ENCODE assay signal across 19 cellular contexts in genomic region chr9:30913331-30913730, GRCh38.
DNase-seq lines count a peak whose midpoint lies in the region; ATAC-seq and TF ChIP-seq lines count a peak whose summit lies in the region.
"Had no signal": no experiment of that assay in that cellular context is flagged by ENCODE, and none has a peak within 500 bp of the region (broad histone marks: within the 10 kb centered on the region; RNA-seq: fewer than 3 reads in every experiment).

No MANE protein-coding gene starts in this region.

- H3K4me3 Mint-ChIP-seq in glutamatergic neuron (ENCODE audit: unreplicated experiment): no peak overlapping the region
- H3K4me3 Mint-ChIP-seq: CD8-positive, alpha-beta memory T cell; IgD-negative memory B cell had no signal

- no peaks in the 10 kb centered on the region for H3K27me3 Mint-ChIP-seq in glutamatergic neuron (ENCODE audit: unreplicated experiment)
- H3K27me3 Mint-ChIP-seq: CD8-positive, alpha-beta memory T cell; IgD-negative memory B cell had no signal

- peak overlapping the region; percentile 14 for H3K27ac Mint-ChIP-seq in glutamatergic neuron (ENCODE audit: unreplicated experiment)
- H3K27ac Mint-ChIP-seq: CD8-positive, alpha-beta memory T cell; IgD-negative memory B cell had no signal

- H3K36me3 Mint-ChIP-seq in glutamatergic neuron (ENCODE audit: unreplicated experiment): no peaks in the 10 kb centered on the region
- H3K36me3 Mint-ChIP-seq: CD8-positive, alpha-beta memory T cell had no signal

- DNase-seq in H7 (peak; percentile 0), NCI-H146 treated with DMSO at 0.1 percent for 48 hours (lab: John Stamatoyannopoulos, UW; ENCODE audit: unreplicated experiment) (peak; percentile 58), glutamatergic neuron (peak; percentile 17), iPS-NIHi7 (ENCODE audit: extremely low spot score) (peak; percentile 38), activated T-cell treated with anti-CD3 and anti-CD28 coated beads for 4 hours (no peak)
- DNase-seq in activated CD8-positive, alpha-beta memory T cell treated with anti-CD3 and anti-CD28 coated beads for 24 hours: no peak
- DNase-seq: ACHN; C1 segment of cervical spinal cord; CD8-positive, alpha-beta memory T cell; DMS53; EL; Karpas-422; NCI-H1048; NCI-H1436; NCI-H2029 treated with DMSO at 0.1 percent for 48 hours; NCI-H510A; PC-9 had no signal

- no peak for TF ChIP-seq CTCF in glutamatergic neuron (IDR thresholded peaks at IDR 0.05; ENCODE audit: partially characterized antibody, unreplicated experiment)

- no peaks in the 10 kb centered on the region for H3K36me3 ChIP-seq in H7 (replicated peaks; ENCODE audit: control insufficient read depth, insufficient read depth, low read length)

- peaks cover 2% of the 10 kb centered on the region for H3K9me3 Mint-ChIP-seq in glutamatergic neuron (ENCODE audit: unreplicated experiment)
- H3K9me3 Mint-ChIP-seq: CD8-positive, alpha-beta memory T cell had no signal

- peaks cover 9% of the 10 kb centered on the region for H3K4me1 Mint-ChIP-seq in glutamatergic neuron (ENCODE audit: low read depth, unreplicated experiment)
- H3K4me1 Mint-ChIP-seq: CD8-positive, alpha-beta memory T cell; IgD-negative memory B cell had no signal

- no peak for ATAC-seq in GM21529 (IDR thresholded peaks at IDR 0.05; ENCODE audit: unreplicated experiment)

- peaks cover 23% of the 10 kb centered on the region for H3K27me3 ChIP-seq in H7 (ENCODE audit: control insufficient read depth, insufficient read depth, low read length)

- H3K4me3 ChIP-seq in H7 (ENCODE audit: insufficient read depth, low read depth, low read length): no peak overlapping the region
- H3K4me3 ChIP-seq: PC-9 had no signal

Comparison
In these comparisons a context has a peak if more than half of its experiments do, and no peak if none do; other contexts are left out.
1. DNase-seq: peak in H7 (single experiment), NCI-H146 treated with DMSO at 0.1 percent for 48 hours (single experiment), glutamatergic neuron (single experiment) and iPS-NIHi7 (single experiment); none in activated CD8-positive, alpha-beta memory T cell treated with anti-CD3 and anti-CD28 coated beads for 24 hours (single experiment) and activated T-cell treated with anti-CD3 and anti-CD28 coated beads for 4 hours (single experiment).